26 cellular contexts compared by ENCODE assay signal in the genomic region with DNA sequence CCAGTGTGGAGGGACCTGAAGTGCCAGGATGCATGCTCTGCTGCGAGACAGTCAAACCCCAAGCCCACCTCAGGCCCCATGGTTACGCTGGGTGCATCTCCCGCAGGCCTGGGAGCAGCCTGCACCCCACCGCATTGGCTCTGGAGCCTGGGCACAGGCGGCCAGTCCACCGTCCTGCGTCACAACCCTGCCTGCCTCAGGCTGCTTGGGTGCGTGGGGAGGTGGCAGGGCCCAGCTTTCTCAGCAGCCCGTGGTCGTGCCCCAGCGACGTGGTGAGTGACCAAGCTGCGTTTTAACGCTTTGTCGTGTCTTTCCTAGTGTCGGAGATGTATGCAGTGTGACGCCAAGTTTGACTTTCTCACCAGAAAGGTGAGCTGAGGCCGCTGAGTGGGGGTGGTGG. TPM values are rescaled to one million over a fixed set of nuclear protein-coding genes. Genes with fewer than 3 reads are reported as not detected.
A peak's percentile ranks its signal among the peaks of the same experiment; 100 is the strongest.
DNase-seq lines count a peak whose midpoint lies in the region; ATAC-seq, FAIRE-seq and TF ChIP-seq lines count a peak whose summit lies in the region.
"Had no signal": no experiment of that assay in that cellular context is flagged by ENCODE, and none has a peak within 500 bp of the region (broad histone marks: within the 10 kb centered on the region; RNA-seq: fewer than 3 reads in every experiment).

No MANE protein-coding gene starts in this region.

- H3K79me1 ChIP-seq in H1 (ENCODE audit: low read depth, low read length) (peaks cover 8% of the 10 kb centered on the region), neuronal stem cell (ENCODE audit: low read depth, low read length) (peaks cover 39% of the 10 kb centered on the region)

- intact Hi-C loops in right cardiac atrium (cut with DNase I): no loop called here
- intact Hi-C loops in Right ventricle myocardium superior (cut with DNase I): no loop called here

- no peak overlapping the region for H3K27ac ChIP-seq in right cardiac atrium (ENCODE audit: low read length)
- H3K27ac ChIP-seq in H1 (ENCODE audit: low read depth, low read length): no peak overlapping the region
- H3K27ac ChIP-seq in neuronal stem cell (replicated peaks; ENCODE audit: low read length): no peak overlapping the region
- H3K27ac ChIP-seq: GM23248, PC-9 had no signal

- H4K5ac ChIP-seq in H1 (ENCODE audit: insufficient read length, low read depth, low read length): no peak overlapping the region

- no peaks in the 10 kb centered on the region for H3K23me2 ChIP-seq in H1 (ENCODE audit: low read depth, low read length)

- no peak for FAIRE-seq in H1 (lab: Jason Lieb, UNC)

- H2BK15ac ChIP-seq in H1 (ENCODE audit: low read length) (no peak overlapping the region), neuronal stem cell (ENCODE audit: low read length) (no peak overlapping the region)

- H4K20me1 ChIP-seq in H1 (replicated peaks in 1 of 2; ENCODE audit: control insufficient read depth in 1 of 2, insufficient read depth in 2 of 2, low read length in 2 of 2): peaks cover 14 to 20% of the 10 kb centered on the region in 2 experiments

- H3K9ac ChIP-seq in H1 (replicated peaks in 1 of 4; ENCODE audit: extremely low read depth in 1 of 4, low read depth in 3 of 4, low read length in 3 of 4): no peak overlapping the region; a peak in 1 of 7 replicates
- H3K9ac ChIP-seq in neuronal stem cell (ENCODE audit: low read depth, low read length, poor library complexity): peak overlapping the region; percentile 78
- H3K9ac ChIP-seq: GM23248 had no signal

- H3K4ac ChIP-seq in H1 (replicated peaks; ENCODE audit: insufficient read length, low read depth, low read length) (no peak overlapping the region), neuronal stem cell (ENCODE audit: low read length) (peak overlapping the region; percentile 38)

- TF ChIP-seq RAD21 in H1 (IDR thresholded peaks at IDR 0.05 in 1 of 2, conservative IDR thresholded peaks at IDR 0.05 in 1 of 2; ENCODE audit: low read depth in 2 of 2, low read length in 2 of 2): no peak

- no peak overlapping the region for H2AFZ ChIP-seq in H1 (ENCODE audit: low read length)
- H2AFZ ChIP-seq in neuronal stem cell (ENCODE audit: low read length): no peak overlapping the region
- H2AFZ ChIP-seq: GM23248, PC-9 had no signal

- 92% methylated on average over 18 of the region's 18 CpGs for WGBS in right cardiac atrium
- 93% methylated on average over 18 of the region's 18 CpGs; no CpG with 5 or more reads in 1 of the 2 experiments for WGBS in H1 (ENCODE audit: extremely low coverage in 1 of 2, insufficient coverage in 1 of 2, insufficient read length in 1 of 2, insufficient replicate concordance in 2 of 2, low coverage in 1 of 2, low lambda C conversion rate in 2 of 2, missing lambda C conversion rate in 1 of 2), 2 experiments
- WGBS in neuronal stem cell (ENCODE audit: extremely low coverage in 2 of 2, insufficient read length in 2 of 2, insufficient replicate concordance in 1 of 2), 2 donors: no CpG with 5 or more reads among the region's 18 CpGs

- no peak overlapping the region for H2BK5ac ChIP-seq in H1 (ENCODE audit: low read depth, low read length)
- no peak overlapping the region for H2BK5ac ChIP-seq in neuronal stem cell (ENCODE audit: low read length)

- no peak overlapping the region for H3K18ac ChIP-seq in H1 (ENCODE audit: extremely low read depth, low read length)
- H3K18ac ChIP-seq in neuronal stem cell (ENCODE audit: low read length): peak overlapping the region; percentile 76

- H4K91ac ChIP-seq in H1 (replicated peaks; ENCODE audit: insufficient read length, low read length) (no peak overlapping the region), neuronal stem cell (ENCODE audit: low read depth, low read length, poor library complexity) (no peak overlapping the region)

- ATAC-seq in right cardiac atrium (no peak), Right ventricle myocardium superior (ENCODE audit: poor library complexity) (no peak)

- peaks cover 8% of the 10 kb centered on the region for H3K4me1 ChIP-seq in right cardiac atrium (ENCODE audit: control insufficient read depth, insufficient read depth, low read length)
- H3K4me1 ChIP-seq in H1 (replicated peaks in 1 of 4; ENCODE audit: control insufficient read depth in 3 of 4, insufficient read depth in 4 of 4, low read length in 3 of 4): peaks cover 0 to 3% (median 0%) of the 10 kb centered on the region in 4 experiments; a peak in 1 of 7 replicates
- H3K4me1 ChIP-seq in neuronal stem cell (ENCODE audit: control insufficient read depth in 2 of 2, insufficient read depth in 1 of 2, low read depth in 1 of 2, low read length in 2 of 2): no peaks in the 10 kb centered on the region
- H3K4me1 ChIP-seq: HAP-1 had no signal

- H2AK5ac ChIP-seq in H1 (ENCODE audit: low read depth, low read length) (no peak overlapping the region), neuronal stem cell (ENCODE audit: low read depth, low read length) (peak overlapping the region; percentile 2)

- POLR2A ChIA-PET in H1 (lab: Charles Lee; ENCODE audit: partially characterized antibody): interaction anchor here (1.4 to 2.4 kb wide), 2 partner anchors 8 to 9 kb away, joined by 3 to 9 read pairs; no protein-coding TSS in a partner anchor

- no peak overlapping the region for H2BK120ac ChIP-seq in H1 (replicated peaks; ENCODE audit: low read depth, low read length)
- H2BK120ac ChIP-seq in neuronal stem cell (ENCODE audit: low read depth, low read length): no peak overlapping the region

- CTCF ChIA-PET in H1 (lab: Charles Lee; ENCODE audit: partially characterized antibody): no interaction called here

- no peak overlapping the region for H3K56ac ChIP-seq in H1 (replicated peaks; ENCODE audit: insufficient read length, low read depth, low read length)

- peak overlapping the region; percentile 85 for H4K8ac ChIP-seq in H1 (ENCODE audit: extremely low read depth, insufficient read depth, low read length)
- H4K8ac ChIP-seq in neuronal stem cell (ENCODE audit: low read depth, low read length): no peak overlapping the region

- no peak overlapping the region for H3K23ac ChIP-seq in H1 (ENCODE audit: insufficient read length)
- peak overlapping the region; percentile 44 for H3K23ac ChIP-seq in neuronal stem cell (ENCODE audit: low read depth, low read length, poor library complexity)

- H3K4me3 ChIP-seq in right cardiac atrium (ENCODE audit: low read length) (no peak overlapping the region), H1 (ENCODE audit: extremely low read depth in 1 of 4, insufficient read depth in 2 of 4, low read depth in 3 of 4, low read length in 4 of 4) (no peak overlapping the region), neuronal stem cell (ENCODE audit: low read length in 2 of 2) (no peak overlapping the region)
- H3K4me3 ChIP-seq: GM23248, HAP-1, PC-9 had no signal

- DNase-seq in right cardiac atrium: peak in 2 of 3 donors; percentile 23 to 42
- DNase-seq in Right ventricle myocardium superior: no peak
- no peak for DNase-seq in H1 (ENCODE audit: low read depth in 1 of 2, low spot score in 2 of 2)
- no peak for DNase-seq in neuronal stem cell (ENCODE audit: low spot score)
- no peak for DNase-seq in GF-D8 (lab: John Stamatoyannopoulos, UW)
- no peak for DNase-seq in stimulated activated CD4-positive, alpha-beta T cell treated with anti-CD3 and anti-CD28 coated beads, Interleukin-4, amount 100 ng/mL, for 1 hour
- DNase-seq in NK-92 (lab: John Stamatoyannopoulos, UW; ENCODE audit: unreplicated experiment): no peak
- DNase-seq: 8988T; ACHN; CD4-positive, CD25-positive, alpha-beta regulatory T cell; DMS153; DND-41; GM23248; HFFc6; IMR-90; KG1; MM.1S; NCI-H1417; NCI-H1694; NCI-H2029 treated with DMSO at 0.1 percent for 48 hours; NCI-H446 treated with DMSO at 0.1 percent for 48 hours; NCI-H526; NCI-H82; PC-9; SHP77 had no signal

- no peak for TF ChIP-seq POLR2A in H1 (IDR thresholded peaks at IDR 0.05; ENCODE audit: control extremely low read depth in 1 of 2, low read depth in 2 of 2, low read length in 2 of 2)

- H3K9me3 ChIP-seq in right cardiac atrium (ENCODE audit: control insufficient read depth, low read length) (no peaks in the 10 kb centered on the region), H1 (ENCODE audit: insufficient read depth in 2 of 2, low read depth in 1 of 2, low read length in 1 of 2) (no peaks in the 10 kb centered on the region), neuronal stem cell (replicated peaks in 1 of 2; ENCODE audit: control insufficient read depth in 2 of 2, insufficient read depth in 1 of 2, low read depth in 1 of 2, low read length in 2 of 2) (no peaks in the 10 kb centered on the region)
- H3K9me3 ChIP-seq: HAP-1 had no signal

- H3K4me2 ChIP-seq in H1 (ENCODE audit: insufficient read depth in 1 of 2, low read depth in 2 of 2, low read length in 2 of 2) (no peak overlapping the region), neuronal stem cell (ENCODE audit: insufficient read depth, low read length, poor library complexity, severe bottlenecking) (no peak overlapping the region)
- H3K4me2 ChIP-seq: PC-9 had no signal

- H3K27me3 ChIP-seq in right cardiac atrium (ENCODE audit: control insufficient read depth, insufficient read depth) (no peaks in the 10 kb centered on the region), H1 (replicated peaks in 1 of 4; ENCODE audit: control insufficient read depth in 3 of 4, extremely low read depth in 1 of 4, insufficient read depth in 3 of 4, low read length in 3 of 4) (no peaks in the 10 kb centered on the region), neuronal stem cell (ENCODE audit: control insufficient read depth in 3 of 3, insufficient read depth in 3 of 3, low read depth in 1 of 3, low read length in 3 of 3) (no peaks in the 10 kb centered on the region)

- no peak for TF ChIP-seq CTCF in H1 (IDR thresholded peaks at IDR 0.05; ENCODE audit: control extremely low read depth in 1 of 3, insufficient read depth in 1 of 3, low read depth in 1 of 3, low read length in 3 of 3)

- no peak for TF ChIP-seq EP300 in H1 (IDR thresholded peaks at IDR 0.05; ENCODE audit: borderline replicate concordance in 1 of 2, low read depth in 2 of 2, low read length in 2 of 2)

- H2BK12ac ChIP-seq in H1 (ENCODE audit: low read depth, low read length) (peak overlapping the region; percentile 14; the same call in 1 of the 2 replicates), neuronal stem cell (ENCODE audit: low read length) (no peak overlapping the region)

- H3K36me3 ChIP-seq in H1 (ENCODE audit: control insufficient read depth in 2 of 4, insufficient read depth in 4 of 4, low read length in 3 of 4) (peaks cover 4 to 19% (median 11%) of the 10 kb centered on the region in 4 experiments; a peak in 6 of 8 replicates), neuronal stem cell (replicated peaks in 1 of 2; ENCODE audit: control insufficient read depth in 2 of 2, insufficient read depth in 2 of 2, low read length in 2 of 2) (peaks cover 20 to 48% of the 10 kb centered on the region in 2 donors)

- H3K14ac ChIP-seq in H1 (ENCODE audit: insufficient read length) (no peak overlapping the region), neuronal stem cell (ENCODE audit: low read length) (peak overlapping the region; percentile 39)

- H3K79me2 ChIP-seq in H1 (ENCODE audit: control insufficient read depth in 1 of 2, insufficient read depth in 2 of 2, low read length in 2 of 2): peaks cover 0 to 28% of the 10 kb centered on the region in 2 experiments; a peak in 1 of 4 replicates

- H2BK20ac ChIP-seq in H1 (ENCODE audit: low read length): peak overlapping the region; percentile 61; the same call in 1 of the 2 replicates

RNA-seq across cellular contexts. Expression of a gene that starts 10.9 kb away (rescaled TPM):
- total RNA-seq in right cardiac atrium (10 to 100 TPM; 42.0 to 61.0 (median 52.4) TPM), Right ventricle myocardium superior (46.2 TPM)
- polyA plus RNA-seq in right cardiac atrium (66.8 TPM), H1 (2011; rRNA removed) (127 and 143 TPM in 2 replicates)
- total RNA-seq in H1 (2021; fragmentation: NEBNext Ultra II Directional; extraction: Animal tissue kit (Norgen Biotek cat#: 25700)): 44.3 and 53.4 TPM in 2 replicates
- polyA plus RNA-seq in H1 (2011; cell fraction: cytosol; rRNA removed): 90.7 TPM
- 120 TPM for polyA plus RNA-seq in H1 (2011; cell fraction: nucleus; rRNA removed)
- 47.7 to 65.8 TPM (median 61.0 TPM) in 4 replicates for polyA plus RNA-seq in H1 (2012, experiment 1 of 2)
- polyA plus RNA-seq in H1 (2012, experiment 2 of 2): 24.4 TPM
- 43.0 TPM for polyA plus RNA-seq in H1 (2013, experiment 1 of 2)
- 40.6 TPM for polyA plus RNA-seq in H1 (2013, experiment 2 of 2)
- 31.5 and 34.8 TPM in 2 replicates for polyA minus RNA-seq in H1 (2011; rRNA and poly(A)+ RNA removed)
- 34.2 TPM for polyA minus RNA-seq in H1 (2011; cell fraction: cytosol; rRNA and poly(A)+ RNA removed)
- 39.4 TPM for polyA minus RNA-seq in H1 (2011; cell fraction: nucleus; rRNA and poly(A)+ RNA removed)
- polyA plus RNA-seq in neuronal stem cell (2013, experiment 1 of 2): 34.8 TPM
- polyA plus RNA-seq in neuronal stem cell (2013, experiment 2 of 2): 32.9 TPM

RNA-seq across cellular contexts. Expression of a gene that starts 11.2 kb away (rescaled TPM):
- total RNA-seq in right cardiac atrium (1 to 10 TPM; 2.1 to 5.6 (median 2.4) TPM), Right ventricle myocardium superior (2.6 TPM)
- polyA plus RNA-seq in right cardiac atrium (2.2 TPM), H1 (2011; rRNA removed) (36.9 and 51.2 TPM in 2 replicates)
- 41.7 and 41.8 TPM in 2 replicates for total RNA-seq in H1 (2021; fragmentation: NEBNext Ultra II Directional; extraction: Animal tissue kit (Norgen Biotek cat#: 25700))
- polyA plus RNA-seq in H1 (2011; cell fraction: cytosol; rRNA removed): 44.6 TPM
- polyA plus RNA-seq in H1 (2011; cell fraction: nucleus; rRNA removed): 72.6 TPM
- polyA plus RNA-seq in H1 (2012, experiment 1 of 2): 29.9 to 39.9 TPM (median 33.4 TPM) in 4 replicates
- 49.6 TPM for polyA plus RNA-seq in H1 (2012, experiment 2 of 2)
- 34.4 TPM for polyA plus RNA-seq in H1 (2013, experiment 1 of 2)
- polyA plus RNA-seq in H1 (2013, experiment 2 of 2): 29.7 TPM
- polyA minus RNA-seq in H1 (2011; rRNA and poly(A)+ RNA removed): 23.0 and 28.4 TPM in 2 replicates
- 27.0 TPM for polyA minus RNA-seq in H1 (2011; cell fraction: cytosol; rRNA and poly(A)+ RNA removed)
- 33.4 TPM for polyA minus RNA-seq in H1 (2011; cell fraction: nucleus; rRNA and poly(A)+ RNA removed)
- polyA plus RNA-seq in neuronal stem cell (2013, experiment 1 of 2): 31.8 TPM
- 33.0 TPM for polyA plus RNA-seq in neuronal stem cell (2013, experiment 2 of 2)

Comparison
In these comparisons a context has a peak if more than half of its experiments do, and no peak if none do; other contexts are left out.
1. DNase-seq: peak in right cardiac atrium (2 of 3); none in Right ventricle myocardium superior (single experiment), H1 (0 of 2), neuronal stem cell (single experiment), GF-D8 (single experiment), stimulated activated CD4-positive, alpha-beta T cell treated with anti-CD3 and anti-CD28 coated beads, Interleukin-4, amount 100 ng/mL, for 1 hour (single experiment) and NK-92 (single experiment).